Comparison of ENCODE assay signal across 9 cellular contexts in genomic region chr17:81821603-81822311, GRCh38. TPM values are rescaled to one million over a fixed set of nuclear protein-coding genes. Genes with fewer than 3 reads are reported as not detected.
DNase-seq lines count a peak whose midpoint lies in the region; ATAC-seq and TF ChIP-seq lines count a peak whose summit lies in the region.
"Had no signal": no experiment of that assay in that cellular context is flagged by ENCODE, and none has a peak within 500 bp of the region (broad histone marks: within the 10 kb centered on the region; RNA-seq: fewer than 3 reads in every experiment).

No MANE protein-coding gene starts in this region.

- H3K9ac ChIP-seq in OCI-LY3 (ENCODE audit: low read length), result no peak overlapping the region

- H3K4me3 ChIP-seq in HEK293 (ENCODE audit: low read depth, low read length), result no peak overlapping the region
- H3K4me3 ChIP-seq in OCI-LY3 (ENCODE audit: low read length), result no peak overlapping the region
- no peak overlapping the region for H3K4me3 ChIP-seq in lower leg skin (ENCODE audit: low read depth, poor library complexity, severe bottlenecking)
- H3K4me3 ChIP-seq in upper lobe of right lung, result no peak overlapping the region

- H3K27ac ChIP-seq in HEK293 (ENCODE audit: extremely low read depth, low read depth, low read length) (peak overlapping the region; percentile 44; the same call in 1 of the 2 replicates), OCI-LY3 (ENCODE audit: low read length) (no peak overlapping the region), upper lobe of right lung (peak overlapping the region; percentile 85)

- no peak overlapping the region for H3K27ac Mint-ChIP-seq in chondrocyte (ENCODE audit: unreplicated experiment)

- no peak overlapping the region for H2AFZ ChIP-seq in OCI-LY3 (ENCODE audit: low read depth, low read length)

- H3K9me3 Mint-ChIP-seq in chondrocyte (ENCODE audit: low read depth), result no peaks in the 10 kb centered on the region

- peaks cover 0 to 10% of the 10 kb centered on the region in 2 experiments; a peak in 1 of 3 replicates for H3K36me3 ChIP-seq in HEK293 (ENCODE audit: control insufficient read depth in 2 of 2, insufficient read depth in 1 of 2, low read length in 2 of 2)
- no peaks in the 10 kb centered on the region for H3K36me3 ChIP-seq in OCI-LY3 (replicated peaks; ENCODE audit: low read depth, low read length)
- no peaks in the 10 kb centered on the region for H3K36me3 ChIP-seq in upper lobe of right lung

- no peaks in the 10 kb centered on the region for H3K27me3 ChIP-seq in OCI-LY3 (ENCODE audit: low read depth, low read length)
- H3K27me3 ChIP-seq in upper lobe of right lung, result no peaks in the 10 kb centered on the region

- no peak for TF ChIP-seq POLR2A in lower leg skin (IDR thresholded peaks at IDR 0.05)

- H3K4me1 Mint-ChIP-seq in chondrocyte (ENCODE audit: low read depth), result no peaks in the 10 kb centered on the region

- intact Hi-C loops in lower leg skin (cut with DNase I; ENCODE audit: low total_unique reads) (no loop called here), upper lobe of right lung (cut with DNase I) (no loop called here)

- ATAC-seq in upper lobe of right lung (peak; percentile 94), HG03342 (IDR thresholded peaks at IDR 0.05; ENCODE audit: unreplicated experiment) (no peak)

- peaks cover 8% of the 10 kb centered on the region for H3K36me3 Mint-ChIP-seq in chondrocyte (ENCODE audit: low read depth)

- H3K4me3 Mint-ChIP-seq in chondrocyte (ENCODE audit: unreplicated experiment), result no peak overlapping the region

- DNase-seq in Ammon's horn (ENCODE audit: low spot score) (peak; percentile 62), chondrocyte (ENCODE audit: low spot score) (no peak), lower leg skin (ENCODE audit: low spot score in 2 of 2) (peak; percentile 72 to 94), upper lobe of right lung (peak; percentile 94), NCI-H1105 (lab: John Stamatoyannopoulos, UW) (no peak)

- CTCF ChIA-PET in HEK293 (lab: Yijun Ruan, JAX), result interaction anchor here (0.6 to 1.8 kb wide), 17 partner anchors 9 to 563 kb away, joined by 3 to 12 read pairs (median 4); partner anchors contain the start of genes CCDC137, MCRIP1 and PPP1R27

- H3K79me2 ChIP-seq in OCI-LY3 (ENCODE audit: low read length), result no peaks in the 10 kb centered on the region

- TF ChIP-seq CTCF in HEK293 (tag by site-specific recombination; IDR thresholded peaks at IDR 0.05) (peak; percentile 74; the same call in 1 of the 2 replicates), OCI-LY3 (IDR thresholded peaks at IDR 0.05; ENCODE audit: low read depth, low read length) (peak; percentile 22; the same call in 1 of the 2 replicates), chondrocyte (IDR thresholded peaks at IDR 0.05) (peak; percentile 59), lower leg skin (IDR thresholded peaks at IDR 0.05) (peak in 1 of 3 donors; percentile 67), upper lobe of right lung (IDR thresholded peaks at IDR 0.05) (peak; percentile 66)

- no peaks in the 10 kb centered on the region for H4K20me1 ChIP-seq in OCI-LY3 (ENCODE audit: insufficient read depth, low read length)

- H3K27me3 Mint-ChIP-seq in chondrocyte (ENCODE audit: low read depth), result peaks cover 5% of the 10 kb centered on the region

- 24 to 34% methylated on average over 15 to 18 of the region's 20 CpGs for WGBS in lower leg skin, 2 donors

- H3K4me2 ChIP-seq in OCI-LY3 (ENCODE audit: low read length), result no peak overlapping the region

- POLR2A ChIA-PET in HEK293 (lab: Yijun Ruan, JAX), result interaction anchor here (1.2 to 2.1 kb wide), 5 partner anchors 11 to 119 kb away, joined by 3 to 9 read pairs (median 5); partner anchors contain the start of genes MCRIP1 and MRPL12

- H3K4me1 ChIP-seq in HEK293 (ENCODE audit: control insufficient read depth, insufficient read depth, low read length) (peaks cover 10% of the 10 kb centered on the region), OCI-LY3 (ENCODE audit: low read length) (no peaks in the 10 kb centered on the region), upper lobe of right lung (peaks cover 12% of the 10 kb centered on the region)

- H3K9me3 ChIP-seq in HEK293 (ENCODE audit: control insufficient read depth, insufficient read depth, low read depth, low read length) (no peaks in the 10 kb centered on the region), OCI-LY3 (ENCODE audit: insufficient read depth, low read length) (no peaks in the 10 kb centered on the region), upper lobe of right lung (no peaks in the 10 kb centered on the region)

TF ChIP-seq in HEK293, 187 proteins besides CTCF, POLR2A, EP300 and RAD21 (continues in another document):
- TF ChIP-seq IKZF3 (tag by site-specific recombination; IDR thresholded peaks at IDR 0.05) (peak; percentile 83), YY2 (tag by site-specific recombination; IDR thresholded peaks at IDR 0.05) (no peak), ZFP69B (tag by site-specific recombination; IDR thresholded peaks at IDR 0.05) (peak; percentile 88), ZNF184 (tag by site-specific recombination; IDR thresholded peaks at IDR 0.05) (peak; percentile 34; the same call in 1 of the 2 replicates), ZNF580 (tag by site-specific recombination; IDR thresholded peaks at IDR 0.05) (0 out of 2 replicates have a peak, but pooled peaks have one; percentile 17), ZNF341 (tag by site-specific recombination; IDR thresholded peaks at IDR 0.05; ENCODE audit: low read depth) (peak; percentile 98), ZSCAN16 (tag by site-specific recombination; IDR thresholded peaks at IDR 0.05) (no peak), ZNF692 (tag by site-specific recombination; IDR thresholded peaks at IDR 0.05) (peak; percentile 83; the same call in 1 of the 2 replicates), ZBTB11 (tag by site-specific recombination; conservative IDR thresholded peaks at IDR 0.05; ENCODE audit: low read depth) (no peak), ZNF19 (tag by site-specific recombination; IDR thresholded peaks at IDR 0.05; ENCODE audit: low read depth) (no peak), KLF16 (tag by site-specific recombination; IDR thresholded peaks at IDR 0.05) (0 out of 2 replicates have a peak, but pooled peaks have one; percentile 16), ZNF24 (tag by site-specific recombination; IDR thresholded peaks at IDR 0.05) (0 out of 2 replicates have a peak, but pooled peaks have one; percentile 17), SALL2 (tag by site-specific recombination; IDR thresholded peaks at IDR 0.05; ENCODE audit: borderline replicate concordance) (no peak), ZNF239 (tag by site-specific recombination; IDR thresholded peaks at IDR 0.05) (no peak), ZNF423 (tag by site-specific recombination; IDR thresholded peaks at IDR 0.05) (peak; percentile 94), ZNF76 (tag by site-specific recombination; IDR thresholded peaks at IDR 0.05; ENCODE audit: borderline replicate concordance, low read depth) (no peak), ZBTB17 (tag by site-specific recombination; IDR thresholded peaks at IDR 0.05) (peak; percentile 35; the same call in 1 of the 2 replicates), ZNF10 (tag by site-specific recombination; IDR thresholded peaks at IDR 0.05) (0 out of 2 replicates have a peak, but pooled peaks have one; percentile 24)

RNA-seq across cellular contexts. Expression of gene MCRIP1, which starts 11.3 kb away (rescaled TPM):
- total RNA-seq in chondrocyte, result 122 to 133 TPM (median 131 TPM) in 3 replicates
- 10 to 100 TPM; 21.6 to 41.0 (median 28.8) TPM for total RNA-seq in lower leg skin
- total RNA-seq in upper lobe of right lung, result 72.8 TPM

RNA-seq across cellular contexts. Expression of gene PPP1R27, which starts 13.1 kb away (rescaled TPM):
- total RNA-seq in chondrocyte (not detected in 3 replicates), lower leg skin (under 1 TPM in 1 of 4 donors, not detected in 3; 0.36 TPM), upper lobe of right lung (not detected)
- total RNA-seq: glomerular endothelial cell had no signal

RNA-seq across cellular contexts. Expression of gene GCGR, which starts 17.8 kb away (rescaled TPM):
- total RNA-seq in chondrocyte (not detected in 3 replicates), lower leg skin (under 1 TPM; 0.16 to 0.71 (median 0.47) TPM), upper lobe of right lung (not detected)
- total RNA-seq: glomerular endothelial cell had no signal

RNA-seq across cellular contexts. Expression of gene P4HB, which starts 38.6 kb away (rescaled TPM):
- total RNA-seq in chondrocyte, result 958 to 1,257 TPM (median 1,012 TPM) in 3 replicates
- 100 to 1,000 TPM; 685 to 999 (median 839) TPM for total RNA-seq in lower leg skin
- total RNA-seq in upper lobe of right lung, result 462 TPM

RNA-seq across cellular contexts. Expression of gene ARHGDIA, which starts 49.4 kb away (rescaled TPM):
- 452 to 481 TPM (median 476 TPM) in 3 replicates for total RNA-seq in chondrocyte
- total RNA-seq in lower leg skin, result 100 to 1,000 TPM; 144 to 280 (median 201) TPM
- total RNA-seq in upper lobe of right lung, result 386 TPM

Comparison
In these comparisons a context has a peak if more than half of its experiments do, and no peak if none do; other contexts are left out.
1. DNase-seq: peak in Ammon's horn (single experiment), lower leg skin (2 of 2) and upper lobe of right lung (single experiment); none in chondrocyte (single experiment) and NCI-H1105 (single experiment).